In the genomic region with DNA sequence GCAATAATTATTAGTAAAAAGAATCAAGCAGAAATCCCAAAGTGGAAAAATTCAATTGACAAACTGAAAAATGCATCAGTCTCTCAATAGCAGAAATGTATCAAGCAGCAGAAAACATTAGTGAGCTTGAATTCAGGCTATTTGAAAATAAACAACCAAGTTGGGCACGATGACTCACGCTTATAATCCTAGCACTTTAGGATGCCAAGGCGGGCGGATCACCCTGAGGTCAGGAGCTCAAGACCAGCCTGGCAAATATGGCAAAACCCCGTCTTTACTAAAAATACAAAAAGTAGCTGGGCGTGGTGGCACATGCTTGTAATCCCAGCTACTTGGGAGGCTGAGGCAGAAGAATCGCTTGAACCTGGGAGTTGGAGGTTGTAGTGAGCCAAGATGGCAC, we compare ENCODE assay signal across 7 cellular contexts.
A peak's percentile ranks its signal among the peaks of the same experiment; 100 is the strongest.
DNase-seq lines count a peak whose midpoint lies in the region; ATAC-seq, FAIRE-seq and TF ChIP-seq lines count a peak whose summit lies in the region.
"Not testable (repeated sequence)": the region's sequence is repeated elsewhere in the genome, so short reads cannot be mapped to it uniquely, and the experiment has no call there.

No MANE protein-coding gene starts in this region.

- peak; percentile 85 for ATAC-seq in PC-3

- not testable (repeated sequence) for H3K9me2 ChIP-seq in PC-3 (replicated peaks; ENCODE audit: low read length)

- POLR2A ChIA-PET in PC-3 (lab: Charles Lee; ENCODE audit: unreplicated experiment): interaction anchor here (0.7 kb wide), 1 partner anchor 597 kb away, joined by 3 read pairs; no protein-coding TSS in a partner anchor
- POLR2A ChIA-PET in endothelial cell of umbilical vein (lab: Charles Lee): not testable (repeated sequence)

- H3F3A ChIP-seq in PC-3 (ENCODE audit: low read length, unreplicated experiment): not testable (repeated sequence)

- dilution Hi-C loops in endothelial cell of umbilical vein (cut with MboI; ENCODE audit: extremely low pct_ligation_motif_present, low sequenced_read_pairs): not testable (repeated sequence)

- BruUV-seq in PC-3 (replicated peaks; lab: Mats Ljungman, UMichigan); endothelial cell of umbilical vein (replicated peaks; lab: Mats Ljungman, UMichigan): not testable (repeated sequence)

- not testable (repeated sequence) for TF ChIP-seq POLR2A in endothelial cell of umbilical vein (IDR thresholded peaks at IDR 0.05; ENCODE audit: low read depth, low read length)

- CTCF ChIA-PET in PC-3 (lab: Charles Lee): not testable (repeated sequence)
- CTCF ChIA-PET in endothelial cell of umbilical vein (lab: Charles Lee): interaction anchor here (1.1 to 1.7 kb wide), 2 partner anchors 13 to 96 kb away, joined by 3 to 5 read pairs; no protein-coding TSS in a partner anchor

- not testable (repeated sequence) for H3K9ac ChIP-seq in PC-3 (ENCODE audit: low read length); endothelial cell of umbilical vein (replicated peaks; ENCODE audit: extremely low read depth, insufficient read depth, low read length)

- H3K4me3 ChIP-seq in PC-3 (ENCODE audit: low read length); endothelial cell of umbilical vein (replicated peaks in 1 of 3; ENCODE audit: insufficient read depth in 1 of 3, low read depth in 1 of 3, low read length in 3 of 3); foreskin fibroblast (ENCODE audit: low read depth in 1 of 2, low read length in 2 of 2); osteoblast (ENCODE audit: insufficient read depth, low read length): not testable (repeated sequence)

- DNase-seq in Caki2 (ENCODE audit: low read depth) (peak; percentile 36), HK-2 (ENCODE audit: unreplicated experiment) (peak; percentile 16), PC-3 (peak; percentile 60), astrocyte of the hippocampus (ENCODE audit: low read depth, low spot score) (peak; percentile 66), endothelial cell of umbilical vein (ENCODE audit: low read depth, low spot score) (peak; percentile 32), foreskin fibroblast (peak; percentile 64 to 83)
- not testable (repeated sequence) for DNase-seq in osteoblast (ENCODE audit: insufficient read length, low spot score, missing footprints)

- H4K20me1 ChIP-seq in PC-3 (ENCODE audit: low read length); endothelial cell of umbilical vein (replicated peaks; ENCODE audit: control insufficient read depth, extremely low read depth, insufficient read depth, low read length): not testable (repeated sequence)
- peaks cover 24% of the 10 kb centered on the region for H4K20me1 ChIP-seq in osteoblast (ENCODE audit: insufficient read depth, low read length)

- not testable (repeated sequence) for TF ChIP-seq CTCF in PC-3 (conservative IDR thresholded peaks at IDR 0.05; ENCODE audit: low read depth, low read length); endothelial cell of umbilical vein (IDR thresholded peaks at IDR 0.05; ENCODE audit: extremely low read depth in 1 of 2, insufficient read depth in 1 of 2, low read depth in 1 of 2, low read length in 2 of 2); foreskin fibroblast (IDR thresholded peaks at IDR 0.05; ENCODE audit: low read depth, low read length); osteoblast (IDR thresholded peaks at IDR 0.05; ENCODE audit: extremely low read depth, low read depth, low read length)

- not testable (repeated sequence) for H3K27me3 ChIP-seq in PC-3 (ENCODE audit: low read length); endothelial cell of umbilical vein (ENCODE audit: control insufficient read depth in 2 of 2, insufficient read depth in 2 of 2, low read length in 2 of 2); osteoblast (ENCODE audit: insufficient read depth, low read length)

- H3K36me3 ChIP-seq in PC-3 (ENCODE audit: low read depth, low read length): peaks cover 32% of the 10 kb centered on the region
- peaks cover 9 to 15% of the 10 kb centered on the region in 2 experiments for H3K36me3 ChIP-seq in endothelial cell of umbilical vein (ENCODE audit: control insufficient read depth in 2 of 2, extremely low read depth in 1 of 2, insufficient read depth in 2 of 2, low read length in 2 of 2)
- H3K36me3 ChIP-seq in osteoblast (ENCODE audit: insufficient read depth, low read length): peaks cover 58% of the 10 kb centered on the region

- not testable (repeated sequence) for H3K79me2 ChIP-seq in PC-3 (ENCODE audit: low read length); endothelial cell of umbilical vein (ENCODE audit: control insufficient read depth, insufficient read depth, low read length)
- H3K79me2 ChIP-seq in osteoblast (ENCODE audit: insufficient read depth, low read length): peaks cover 39% of the 10 kb centered on the region

- H3K27ac ChIP-seq in PC-3 (ENCODE audit: low read length); endothelial cell of umbilical vein (ENCODE audit: insufficient read depth, low read depth, low read length): not testable (repeated sequence)
- peak overlapping the region; percentile 25 for H3K27ac ChIP-seq in osteoblast (ENCODE audit: low read depth, low read length)

- not testable (repeated sequence) for H3K4me1 ChIP-seq in PC-3 (ENCODE audit: insufficient read depth, low read length); endothelial cell of umbilical vein (ENCODE audit: control insufficient read depth, extremely low read depth, insufficient read depth, low read length)
- H3K4me1 ChIP-seq in osteoblast (ENCODE audit: insufficient read depth, low read length): peaks cover 20% of the 10 kb centered on the region

- not testable (repeated sequence) for H3K9me3 ChIP-seq in PC-3 (ENCODE audit: low read length); endothelial cell of umbilical vein (replicated peaks; ENCODE audit: control insufficient read depth, insufficient read depth, low read length); osteoblast (ENCODE audit: low read depth, low read length)

- not testable (repeated sequence) for H2AFZ ChIP-seq in PC-3 (ENCODE audit: low read length); endothelial cell of umbilical vein (ENCODE audit: low read depth, low read length); osteoblast (ENCODE audit: low read length)

- H3K4me2 ChIP-seq in PC-3 (ENCODE audit: low read length); endothelial cell of umbilical vein (ENCODE audit: insufficient read depth, low read length); osteoblast (ENCODE audit: insufficient read depth, low read length): not testable (repeated sequence)

- FAIRE-seq in endothelial cell of umbilical vein (lab: Jason Lieb, UNC): peak; percentile 21

- intact Hi-C loops in PC-3 (cut with micrococcal nuclease); endothelial cell of umbilical vein (cut with micrococcal nuclease): not testable (repeated sequence)

- not testable (repeated sequence) for H3K9me1 ChIP-seq in endothelial cell of umbilical vein (replicated peaks; ENCODE audit: control insufficient read depth, extremely low read depth, insufficient read depth, low read length)

- in situ Hi-C loops in Caki2 (cut with HindIII; ENCODE audit: low pct_unique_long_range_greater_than_20kb, low sequenced_read_pairs): not testable (repeated sequence)
